In genomic region chr2:20288941-20289340, GRCh38 we compare ENCODE assay signal across 10 cellular contexts.
A peak's percentile ranks its signal among the peaks of the same experiment; 100 is the strongest.
DNase-seq lines count a peak whose midpoint lies in the region; TF ChIP-seq lines count a peak whose summit lies in the region.
"Had no signal": no experiment of that assay in that cellular context is flagged by ENCODE, and none has a peak within 500 bp of the region (broad histone marks: within the 10 kb centered on the region; RNA-seq: fewer than 3 reads in every experiment).

No MANE protein-coding gene starts in this region.

- H4K20me1 ChIP-seq in GM23248 (ENCODE audit: insufficient read depth), result no peaks in the 10 kb centered on the region

- H3F3A ChIP-seq in GM23248 (ENCODE audit: insufficient read depth), result peaks cover 55% of the 10 kb centered on the region

- H3K36me3 ChIP-seq in GM23248 (ENCODE audit: low read depth), result peaks cover 31% of the 10 kb centered on the region
- peaks cover 81% of the 10 kb centered on the region for H3K36me3 ChIP-seq in SJSA1
- H3K36me3 ChIP-seq in ovary, result no peaks in the 10 kb centered on the region

- peak; percentile 80 for DNase-seq in GM23248
- DNase-seq in SJSA1 (ENCODE audit: low read depth in 1 of 2, low spot score in 2 of 2), result peak in 1 of 2 experiments; percentile 32
- peak; percentile 74 for DNase-seq in fibroblast of the aortic adventitia (ENCODE audit: low read depth)
- peak; percentile 20 for DNase-seq in stromal cell of bone marrow (ENCODE audit: low read depth)
- no peak for DNase-seq in ovary
- DNase-seq in NCI-H2081 treated with DMSO at 0.1 percent for 48 hours (lab: John Stamatoyannopoulos, UW), result no peak
- DNase-seq in middle frontal gyrus (ENCODE audit: extremely low spot score, low spot score), result no peak
- DNase-seq: activated naive CD4-positive, alpha-beta T cell treated with anti-CD3 and anti-CD28 coated beads, Interleukin-2, amount 50 U/mL, for 16 hours; NCI-H2029 treated with DMSO at 0.1 percent for 48 hours; stimulated activated CD4-positive, alpha-beta T cell treated with anti-CD3 and anti-CD28 coated beads, Interleukin-4, amount 100 ng/mL, for 24 hours had no signal

- H3K27me3 ChIP-seq in GM23248 (replicated peaks; ENCODE audit: insufficient read depth) (no peaks in the 10 kb centered on the region), SJSA1 (replicated peaks) (no peaks in the 10 kb centered on the region), ovary (no peaks in the 10 kb centered on the region)

- 0 out of 2 replicates have a peak overlapping the region, but pooled peaks have one; percentile 26 for H2AFZ ChIP-seq in GM23248

- H3K4me1 ChIP-seq in GM23248 (ENCODE audit: insufficient read depth), result peaks cover 25% of the 10 kb centered on the region
- H3K4me1 ChIP-seq in SJSA1 (replicated peaks), result peaks cover 14% of the 10 kb centered on the region
- no peaks in the 10 kb centered on the region for H3K4me1 ChIP-seq in ovary (ENCODE audit: insufficient read depth)

- 21 to 25% methylated on average over 5 of the region's 5 CpGs for WGBS in GM23248 (ENCODE audit: low coverage in 1 of 2, low lambda C conversion rate in 2 of 2, missing lambda C conversion rate in 2 of 2), 2 experiments
- 77 to 87% (median 80%) methylated on average over 5 of the region's 5 CpGs for WGBS in ovary, 3 donors

- peak overlapping the region; percentile 63 for H3K9ac ChIP-seq in GM23248

- H3K9me2 ChIP-seq in GM23248 (ENCODE audit: insufficient read depth), result no peaks in the 10 kb centered on the region

- H3K4me2 ChIP-seq in GM23248 (ENCODE audit: unreplicated experiment), result peak overlapping the region; percentile 57

- H3K27ac ChIP-seq in GM23248, result peak overlapping the region; percentile 82
- 0 out of 2 replicates have a peak overlapping the region, but pooled peaks have one; percentile 15 for H3K27ac ChIP-seq in SJSA1
- H3K27ac ChIP-seq in ovary, result no peak overlapping the region

- TF ChIP-seq EP300 in ovary (IDR thresholded peaks at IDR 0.05), result no peak

- H3K79me2 ChIP-seq in GM23248 (ENCODE audit: insufficient read depth), result peaks cover 61% of the 10 kb centered on the region

- no peak for TF ChIP-seq CTCF in fibroblast of the aortic adventitia (IDR thresholded peaks at IDR 0.05; ENCODE audit: insufficient read depth, low read length)
- TF ChIP-seq CTCF in ovary (IDR thresholded peaks at IDR 0.05), result no peak

- in situ Hi-C loops in GM23248 (cut with MboI), result no loop called here

- H3K9me3 ChIP-seq in GM23248 (ENCODE audit: low read depth) (no peaks in the 10 kb centered on the region), SJSA1 (replicated peaks) (no peaks in the 10 kb centered on the region), ovary (no peaks in the 10 kb centered on the region)

- 0 out of 2 replicates have a peak overlapping the region, but pooled peaks have one; percentile 6 for H3K4me3 ChIP-seq in GM23248
- no peak overlapping the region for H3K4me3 ChIP-seq in SJSA1
- no peak overlapping the region for H3K4me3 ChIP-seq in fibroblast of the aortic adventitia (ENCODE audit: low read depth, low read length)
- no peak overlapping the region for H3K4me3 ChIP-seq in ovary

- intact Hi-C loops in ovary (cut with DNase I), result no loop called here

- no peak for TF ChIP-seq POLR2A in ovary (IDR thresholded peaks at IDR 0.05)

Comparison
In these comparisons a context has a peak if more than half of its experiments do, and no peak if none do; other contexts are left out.
1. DNase-seq: peak in GM23248 (single experiment), fibroblast of the aortic adventitia (single experiment) and stromal cell of bone marrow (single experiment); none in ovary (0 of 5), NCI-H2081 treated with DMSO at 0.1 percent for 48 hours (single experiment) and middle frontal gyrus (single experiment).
2. H3K27ac ChIP-seq: peak in GM23248 (single experiment) and SJSA1 (single experiment); none in ovary (0 of 2).